In the genomic region with DNA sequence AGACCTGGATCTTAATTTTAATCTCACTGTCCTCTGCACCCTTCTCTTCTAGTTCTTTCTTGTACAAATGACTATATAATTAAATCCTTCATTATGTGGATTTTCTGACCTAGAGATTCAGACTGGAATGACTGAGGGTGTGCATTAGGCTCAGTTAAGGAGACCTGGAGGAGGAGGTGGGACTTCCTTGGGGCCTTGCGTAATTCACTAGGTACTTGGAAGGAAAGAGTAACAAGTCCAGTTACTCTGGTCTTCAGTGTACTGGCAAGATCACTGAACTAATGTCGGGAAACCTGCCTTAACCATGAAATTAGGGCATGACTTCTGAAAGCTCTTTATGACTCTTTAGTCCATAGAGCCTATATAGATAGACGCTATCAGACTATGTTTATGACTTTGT, we compare ENCODE assay signal across 26 cellular contexts.
"Had no signal": no experiment of that assay in that cellular context is flagged by ENCODE, and none has a peak within 500 bp of the region (broad histone marks: within the 10 kb centered on the region; RNA-seq: fewer than 3 reads in every experiment).

No MANE protein-coding gene starts in this region.

- H3K27ac Mint-ChIP-seq: activated B cell treated with CpG ODN at 0.5 μM for 24 hours; activated CD8-positive, alpha-beta T cell treated with anti-CD3 and anti-CD28 coated beads for 36 hours; activated naive CD4-positive, alpha-beta T cell treated with anti-CD3 and anti-CD28 coated beads, Interleukin-2, amount 50 U/mL, for 72 hours; activated T-helper 2 cell treated with anti-CD3 and anti-CD28 coated beads, Interferon-gamma antibody, Interleukin-2, Interleukin-4, amounts not matched to agents 10 μg/mL and 5 μg/mL and 100 μg/mL, durations not matched to agents 14 hours and 24 hours and 36 hours; mesothelial cell of epicardium; naive thymus-derived CD4-positive, alpha-beta T cell; T-helper 2 cell treated with Interferon-gamma antibody and Interleukin-4, amounts not matched to agents 5 μg/mL and 100 μg/mL, for 36 hours had no signal

- H3K27ac ChIP-seq: body of pancreas, epithelial cell of prostate, esophagus squamous epithelium, testis, transverse colon, uterus had no signal

- H3K36me3 Mint-ChIP-seq: activated naive CD4-positive, alpha-beta T cell treated with anti-CD3 and anti-CD28 coated beads, Interleukin-2, amount 50 U/mL, for 72 hours; mesothelial cell of epicardium; naive thymus-derived CD4-positive, alpha-beta T cell had no signal

- H3K4me1 Mint-ChIP-seq: activated B cell treated with CpG ODN at 0.5 μM for 24 hours; naive thymus-derived CD4-positive, alpha-beta T cell had no signal

- FAIRE-seq: islet of Langerhans had no signal

- H3K36me3 ChIP-seq: esophagus squamous epithelium, transverse colon, uterus had no signal

- H3K27me3 Mint-ChIP-seq: activated B cell treated with CpG ODN at 0.5 μM for 24 hours; activated CD8-positive, alpha-beta T cell treated with anti-CD3 and anti-CD28 coated beads for 36 hours; naive thymus-derived CD4-positive, alpha-beta T cell had no signal

- H3K27me3 ChIP-seq: body of pancreas, esophagus squamous epithelium, testis, transverse colon, uterus had no signal

- H3K9me3 Mint-ChIP-seq: activated B cell treated with CpG ODN at 0.5 μM for 24 hours; activated T-helper 2 cell treated with anti-CD3 and anti-CD28 coated beads, Interferon-gamma antibody, Interleukin-2, Interleukin-4, amounts not matched to agents 10 μg/mL and 5 μg/mL and 100 μg/mL, durations not matched to agents 14 hours and 24 hours and 36 hours; mesothelial cell of epicardium; neural crest cell had no signal

- H3K4me3 Mint-ChIP-seq: activated B cell treated with CpG ODN at 0.5 μM for 24 hours; activated CD8-positive, alpha-beta T cell treated with anti-CD3 and anti-CD28 coated beads for 36 hours; mesothelial cell of epicardium; naive thymus-derived CD4-positive, alpha-beta T cell; neural crest cell; T-helper 2 cell treated with Interferon-gamma antibody and Interleukin-4, amounts not matched to agents 5 μg/mL and 100 μg/mL, for 36 hours had no signal

- H3K9me3 ChIP-seq: body of pancreas, esophagus squamous epithelium, testis, transverse colon, uterus had no signal

- ATAC-seq: activated CD8-positive, alpha-beta T cell treated with anti-CD3 and anti-CD28 coated beads for 36 hours; activated naive CD4-positive, alpha-beta T cell treated with anti-CD3 and anti-CD28 coated beads, Interleukin-2, amount 50 U/mL, for 72 hours; body of pancreas; naive thymus-derived CD4-positive, alpha-beta T cell; stimulated activated naive CD8-positive, alpha-beta T cell treated with anti-CD3 and anti-CD28 coated beads, Interleukin-15, Interleukin-2, amounts not matched to agents 100 U/mL and 50 U/mL, for 24 hours had no signal

- DNase-seq: activated B cell treated with CpG ODN at 0.5 μM for 24 hours; activated CD4-positive, alpha-beta T cell treated with anti-CD3 and anti-CD28 coated beads, Interleukin-2, amount 50 U/mL, for 1 hour; activated CD8-positive, alpha-beta T cell treated with anti-CD3 and anti-CD28 coated beads for 36 hours; activated naive CD4-positive, alpha-beta T cell; activated T-cell treated with anti-CD3 and anti-CD28 coated beads, Interleukin-2, amount 50 U/mL, for 48 hours; anterior cingulate cortex; body of pancreas; cortex of kidney; esophagus squamous epithelium; foreskin melanocyte; left ventricle myocardium superior; naive thymus-derived CD4-positive, alpha-beta T cell; occipital lobe; stimulated activated CD4-positive, alpha-beta T cell treated with anti-CD3 and anti-CD28 coated beads, Interleukin-4, amount 100 ng/mL, for 1 hour; stimulated activated naive CD8-positive, alpha-beta T cell treated with anti-CD3 and anti-CD28 coated beads, Interleukin-15, Interleukin-2, amounts not matched to agents 100 U/mL and 50 U/mL, for 24 hours; T-helper 1 cell; testis; transverse colon had no signal

- H3K4me3 ChIP-seq: body of pancreas, esophagus squamous epithelium, testis, transverse colon, uterus had no signal

- H3K4me1 ChIP-seq: body of pancreas, esophagus squamous epithelium, testis, uterus had no signal
